Comparison of ENCODE assay signal across 8 cellular contexts in genomic region chr1:109509176-109510134, GRCh38. TPM values are rescaled to one million over a fixed set of nuclear protein-coding genes. Genes with fewer than 3 reads are reported as not detected.
A peak's percentile ranks its signal among the peaks of the same experiment; 100 is the strongest.
DNase-seq lines count a peak whose midpoint lies in the region; ATAC-seq and TF ChIP-seq lines count a peak whose summit lies in the region.

A gene with protein sequence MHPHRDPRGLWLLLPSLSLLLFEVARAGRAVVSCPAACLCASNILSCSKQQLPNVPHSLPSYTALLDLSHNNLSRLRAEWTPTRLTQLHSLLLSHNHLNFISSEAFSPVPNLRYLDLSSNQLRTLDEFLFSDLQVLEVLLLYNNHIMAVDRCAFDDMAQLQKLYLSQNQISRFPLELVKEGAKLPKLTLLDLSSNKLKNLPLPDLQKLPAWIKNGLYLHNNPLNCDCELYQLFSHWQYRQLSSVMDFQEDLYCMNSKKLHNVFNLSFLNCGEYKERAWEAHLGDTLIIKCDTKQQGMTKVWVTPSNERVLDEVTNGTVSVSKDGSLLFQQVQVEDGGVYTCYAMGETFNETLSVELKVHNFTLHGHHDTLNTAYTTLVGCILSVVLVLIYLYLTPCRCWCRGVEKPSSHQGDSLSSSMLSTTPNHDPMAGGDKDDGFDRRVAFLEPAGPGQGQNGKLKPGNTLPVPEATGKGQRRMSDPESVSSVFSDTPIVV (minus strand): TSS chr1:109509727. CDS start chr1:109508912, 815 bp downstream.

- no peaks in the 10 kb centered on the region for H3K27me3 ChIP-seq in RWPE2 (ENCODE audit: insufficient read depth, poor library complexity, severe bottlenecking)
- H3K27me3 ChIP-seq in trophoblast cell (ENCODE audit: insufficient read depth, low read length): peaks cover 14% of the 10 kb centered on the region

- no peak within 1 kb of the TSS for H4K12ac ChIP-seq in trophoblast cell (ENCODE audit: low read depth, low read length)

- H2BK120ac ChIP-seq in trophoblast cell (ENCODE audit: insufficient read depth, low read length, poor library complexity): no peak within 1 kb of the TSS

- peak within 1 kb of the TSS; percentile 32 for H2AFZ ChIP-seq in trophoblast cell (ENCODE audit: insufficient read depth, low read length, poor library complexity)

- no peak within 1 kb of the TSS for H2BK5ac ChIP-seq in trophoblast cell (ENCODE audit: low read depth, low read length, poor library complexity)

- no peaks in the 10 kb centered on the region for H3K36me3 ChIP-seq in RWPE2 (ENCODE audit: low read depth)
- no peaks in the 10 kb centered on the region for H3K36me3 ChIP-seq in trophoblast cell (ENCODE audit: control insufficient read depth in 1 of 2, insufficient read depth in 2 of 2, low read length in 2 of 2)

- H3K14ac ChIP-seq in trophoblast cell (ENCODE audit: low read length): no peak within 1 kb of the TSS

- H3K4ac ChIP-seq in trophoblast cell (ENCODE audit: low read depth, low read length): no peak within 1 kb of the TSS

- no CpG with 5 or more reads among the region's 100 CpGs for WGBS in trophoblast cell (ENCODE audit: extremely low coverage, insufficient coverage, insufficient read length)

- peaks cover 24% of the 10 kb centered on the region for H3K36me3 Mint-ChIP-seq in activated naive CD4-positive, alpha-beta T cell treated with anti-CD3 and anti-CD28 coated beads, Interleukin-2, amount 10 ng/mL, durations not matched to agents 7 days and 5 days

- H3K79me1 ChIP-seq in trophoblast cell (ENCODE audit: low read length): no peaks in the 10 kb centered on the region

- no peak within 1 kb of the TSS for H2BK12ac ChIP-seq in trophoblast cell (ENCODE audit: low read length)

- peaks cover 34% of the 10 kb centered on the region for H3K27me3 Mint-ChIP-seq in activated naive CD4-positive, alpha-beta T cell treated with anti-CD3 and anti-CD28 coated beads, Interleukin-2, amount 10 ng/mL, durations not matched to agents 7 days and 5 days

- no peak within 1 kb of the TSS for H2AK5ac ChIP-seq in trophoblast cell (ENCODE audit: low read length)

- no peak for TF ChIP-seq CTCF in RWPE2 (IDR thresholded peaks at IDR 0.05; ENCODE audit: poor library complexity, severe bottlenecking)

- H3K23ac ChIP-seq in trophoblast cell (ENCODE audit: low read length): no peak within 1 kb of the TSS

- H3K9ac ChIP-seq in trophoblast cell (ENCODE audit: low read length): peak within 1 kb of the TSS; percentile 71

- peak within 1 kb of the TSS; percentile 89 for H3K4me3 Mint-ChIP-seq in activated naive CD4-positive, alpha-beta T cell treated with anti-CD3 and anti-CD28 coated beads, Interleukin-2, amount 10 ng/mL, durations not matched to agents 7 days and 5 days

- peaks cover 2% of the 10 kb centered on the region for H3K79me2 ChIP-seq in trophoblast cell (ENCODE audit: control insufficient read depth, insufficient read depth, low read length, poor library complexity)

- intact Hi-C loops in Right ventricle myocardium superior (cut with DNase I): no loop called here

- DNase-seq in GM03348 (ENCODE audit: low spot score): peak; percentile 95
- DNase-seq in RWPE2 (ENCODE audit: low spot score): no peak
- DNase-seq in activated naive CD4-positive, alpha-beta T cell treated with anti-CD3 and anti-CD28 coated beads, Interleukin-2, amount 10 ng/mL, durations not matched to agents 7 days and 5 days: peak; percentile 70
- DNase-seq in Right ventricle myocardium superior: peak; percentile 84
- peak; percentile 17 to 53 for DNase-seq in trophoblast cell
- no peak for DNase-seq in kidney glomerular epithelial cell (lab: John Stamatoyannopoulos, UW)
- DNase-seq in middle frontal gyrus (ENCODE audit: extremely low spot score, low spot score): no peak

- H3K4me2 ChIP-seq in trophoblast cell (ENCODE audit: low read length): peak within 1 kb of the TSS; percentile 99

- H4K91ac ChIP-seq in trophoblast cell (ENCODE audit: low read depth, low read length): no peak within 1 kb of the TSS

- H3K9me3 ChIP-seq in RWPE2 (ENCODE audit: severe bottlenecking) (no peaks in the 10 kb centered on the region), trophoblast cell (ENCODE audit: insufficient read depth, low read depth, low read length) (peaks cover 7% of the 10 kb centered on the region)

- H3K4me3 ChIP-seq in RWPE2 (ENCODE audit: severe bottlenecking) (peak within 1 kb of the TSS; percentile 49), trophoblast cell (ENCODE audit: low read depth, low read length) (peak within 1 kb of the TSS; percentile 82)

- H4K8ac ChIP-seq in trophoblast cell (ENCODE audit: low read depth, low read length): no peak within 1 kb of the TSS

- H3K27ac ChIP-seq in RWPE2 (ENCODE audit: poor library complexity, severe bottlenecking): no peak within 1 kb of the TSS
- H3K27ac ChIP-seq in trophoblast cell (ENCODE audit: low read depth, low read length): no peak within 1 kb of the TSS

- ATAC-seq in HG03354 (IDR thresholded peaks at IDR 0.05; ENCODE audit: poor library complexity, severe bottlenecking, unreplicated experiment) (peak; percentile 56), RWPE2 (ENCODE audit: low read depth) (peak; percentile 64), Right ventricle myocardium superior (ENCODE audit: poor library complexity) (peak; percentile 94)

- no peaks in the 10 kb centered on the region for H3K9me3 Mint-ChIP-seq in activated naive CD4-positive, alpha-beta T cell treated with anti-CD3 and anti-CD28 coated beads, Interleukin-2, amount 10 ng/mL, durations not matched to agents 7 days and 5 days

- H3K27ac Mint-ChIP-seq in activated naive CD4-positive, alpha-beta T cell treated with anti-CD3 and anti-CD28 coated beads, Interleukin-2, amount 10 ng/mL, durations not matched to agents 7 days and 5 days: peak within 1 kb of the TSS; percentile 67

- peaks cover 56% of the 10 kb centered on the region for H3K4me1 Mint-ChIP-seq in activated naive CD4-positive, alpha-beta T cell treated with anti-CD3 and anti-CD28 coated beads, Interleukin-2, amount 10 ng/mL, durations not matched to agents 7 days and 5 days

- H3K4me1 ChIP-seq in RWPE2 (ENCODE audit: insufficient read depth, poor library complexity, severe bottlenecking) (no peaks in the 10 kb centered on the region), trophoblast cell (ENCODE audit: control insufficient read depth in 1 of 2, insufficient read depth in 2 of 2, low read length in 2 of 2) (peaks cover 5 to 6% of the 10 kb centered on the region in 2 experiments)

- no peak within 1 kb of the TSS for H3K18ac ChIP-seq in trophoblast cell (ENCODE audit: low read length)

- CTCF ChIA-PET in activated naive CD4-positive, alpha-beta T cell treated with anti-CD3 and anti-CD28 coated beads, Interleukin-2, amount 10 ng/mL, durations not matched to agents 7 days and 5 days (lab: Charles Lee): interaction anchor here (4.0 to 37.4 kb wide), 3 partner anchors 9 to 22 kb away, joined by 11 to 1080 read pairs (median 112); partner anchors contain the start of genes CYB561D1 and GPR61

RNA-seq across cellular contexts. Expression of the gene that starts here (rescaled TPM):
- total RNA-seq in Right ventricle myocardium superior: 19.3 TPM
- polyA plus RNA-seq in trophoblast cell (2013): 0.08 and 0.12 TPM in 2 replicates

Comparison
In these comparisons a context has a peak if more than half of its experiments do, and no peak if none do; other contexts are left out.
1. DNase-seq: peak in GM03348 (single experiment), activated naive CD4-positive, alpha-beta T cell treated with anti-CD3 and anti-CD28 coated beads, Interleukin-2, amount 10 ng/mL, durations not matched to agents 7 days and 5 days (single experiment), Right ventricle myocardium superior (single experiment) and trophoblast cell (2 of 2); none in RWPE2 (single experiment), kidney glomerular epithelial cell (single experiment) and middle frontal gyrus (single experiment).
2. Peak in every context shown above with its lines, with median percentiles within 50 percentile points of each other: ATAC-seq.